Comparison of ENCODE assay signal across 25 cellular contexts in the genomic region with DNA sequence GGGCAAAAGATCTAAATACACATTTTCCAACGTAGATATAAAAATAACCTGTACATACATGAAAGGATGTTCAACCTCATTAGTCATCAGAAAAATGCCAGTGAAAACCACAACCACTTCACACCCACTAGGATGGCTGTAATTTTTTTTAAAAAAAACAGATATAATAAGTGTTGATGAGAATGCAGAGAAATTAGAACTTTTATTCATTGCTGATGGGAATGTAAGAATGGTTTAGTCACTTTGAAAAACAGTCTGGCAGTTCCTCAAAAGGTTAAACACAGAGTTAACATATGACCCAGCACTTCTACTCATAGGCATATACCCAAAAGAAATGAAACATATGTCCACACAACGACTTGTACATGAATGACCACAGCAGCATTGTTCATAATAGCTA. TPM values are rescaled to one million over a fixed set of nuclear protein-coding genes. Genes with fewer than 3 reads are reported as not detected.
DNase-seq lines count a peak whose midpoint lies in the region; ATAC-seq, FAIRE-seq and TF ChIP-seq lines count a peak whose summit lies in the region.
"Had no signal": no experiment of that assay in that cellular context is flagged by ENCODE, and none has a peak within 500 bp of the region (broad histone marks: within the 10 kb centered on the region; RNA-seq: fewer than 3 reads in every experiment).

No MANE protein-coding gene starts in this region.

- peaks cover 73% of the 10 kb centered on the region for H3K4me1 Mint-ChIP-seq in activated CD4-positive, alpha-beta T cell treated with anti-CD3 and anti-CD28 coated beads, Interleukin-2, amount 10 ng/mL, durations not matched to agents 24 days and 14 days
- H3K4me1 Mint-ChIP-seq in endodermal cell: no peaks in the 10 kb centered on the region
- H3K4me1 Mint-ChIP-seq: neural progenitor cell had no signal

- H3K27me3 Mint-ChIP-seq in activated CD4-positive, alpha-beta T cell treated with anti-CD3 and anti-CD28 coated beads, Interleukin-2, amount 10 ng/mL, durations not matched to agents 24 days and 14 days: no peaks in the 10 kb centered on the region
- H3K27me3 Mint-ChIP-seq in endodermal cell (ENCODE audit: insufficient read depth): no peaks in the 10 kb centered on the region

- no peak overlapping the region for H3K27ac ChIP-seq in endodermal cell (ENCODE audit: low read depth, low read length)
- H3K27ac ChIP-seq in PC-3 (ENCODE audit: low read length): no peak overlapping the region
- H3K27ac ChIP-seq: cardiac muscle cell, gastroesophageal sphincter, neural progenitor cell, prostate gland, vagina, VCaP had no signal

- WGBS in endodermal cell (ENCODE audit: insufficient coverage in 1 of 2, insufficient read length in 1 of 2), 2 experiments: 85% methylated on average over 2 of the region's 2 CpGs; no CpG with 5 or more reads in 1 of the 2 experiments

- no peaks in the 10 kb centered on the region for H4K20me1 ChIP-seq in PC-3 (ENCODE audit: low read length)

- H3K4me1 ChIP-seq in endodermal cell (ENCODE audit: control insufficient read depth, insufficient read depth, low read length) (no peaks in the 10 kb centered on the region), PC-3 (ENCODE audit: insufficient read depth, low read length) (no peaks in the 10 kb centered on the region)
- H3K4me1 ChIP-seq: BE2C, gastroesophageal sphincter, neural progenitor cell, prostate gland, vagina had no signal

- POLR2A ChIA-PET in PC-3 (lab: Charles Lee; ENCODE audit: unreplicated experiment): no interaction called here

- H3K9me3 Mint-ChIP-seq in activated CD4-positive, alpha-beta T cell treated with anti-CD3 and anti-CD28 coated beads, Interleukin-2, amount 10 ng/mL, durations not matched to agents 24 days and 14 days: peaks cover 24% of the 10 kb centered on the region
- peaks cover 8 to 23% of the 10 kb centered on the region in 2 donors for H3K9me3 Mint-ChIP-seq in activated naive CD4-positive, alpha-beta T cell treated with anti-CD3 and anti-CD28 coated beads, Interleukin-2, amount 50 U/mL, for 72 hours
- peaks cover 23% of the 10 kb centered on the region for H3K9me3 Mint-ChIP-seq in endodermal cell

- H3F3A ChIP-seq in PC-3 (ENCODE audit: low read length, unreplicated experiment): no peaks in the 10 kb centered on the region

- intact Hi-C loops in activated CD4-positive, alpha-beta T cell treated with anti-CD3 and anti-CD28 coated beads, Interleukin-2, amount 10 ng/mL, durations not matched to agents 24 days and 14 days (cut with micrococcal nuclease): loop anchor here (1.0 to 2.0 kb wide), 5 partner anchors 12 to 54 kb away; no protein-coding TSS in a partner anchor
- intact Hi-C loops in PC-3 (cut with micrococcal nuclease): no loop called here

- H3K36me3 ChIP-seq in endodermal cell (ENCODE audit: control insufficient read depth, insufficient read depth, low read length): no peaks in the 10 kb centered on the region
- H3K36me3 ChIP-seq in PC-3 (ENCODE audit: low read depth, low read length): no peaks in the 10 kb centered on the region
- H3K36me3 ChIP-seq: BE2C, cardiac muscle cell, gastroesophageal sphincter, neural progenitor cell, prostate gland, vagina had no signal

- peak overlapping the region; percentile 36 for H3K4me3 Mint-ChIP-seq in activated CD4-positive, alpha-beta T cell treated with anti-CD3 and anti-CD28 coated beads, Interleukin-2, amount 10 ng/mL, durations not matched to agents 24 days and 14 days
- no peak overlapping the region for H3K4me3 Mint-ChIP-seq in endodermal cell
- H3K4me3 Mint-ChIP-seq: neural progenitor cell had no signal

- ATAC-seq in activated naive CD4-positive, alpha-beta T cell treated with anti-CD3 and anti-CD28 coated beads, Interleukin-2, amount 50 U/mL, for 72 hours: peak; percentile 65 to 71
- ATAC-seq in PC-3: no peak
- ATAC-seq: gastroesophageal sphincter, left lobe of liver had no signal

- no TSS peak for BruUV-seq in PC-3 (replicated peaks; lab: Mats Ljungman, UMichigan)

- H2AFZ ChIP-seq in PC-3 (ENCODE audit: low read length): no peak overlapping the region
- H2AFZ ChIP-seq: neural progenitor cell had no signal

- H3K79me2 ChIP-seq in PC-3 (ENCODE audit: low read length): no peaks in the 10 kb centered on the region

- H3K27me3 ChIP-seq in endodermal cell (ENCODE audit: control insufficient read depth, insufficient read depth, low read length, poor library complexity, severe bottlenecking) (no peaks in the 10 kb centered on the region), PC-3 (ENCODE audit: low read length) (no peaks in the 10 kb centered on the region)
- H3K27me3 ChIP-seq: BE2C, cardiac muscle cell, neural progenitor cell, vagina had no signal

- H3K4me3 ChIP-seq in Jurkat, Clone E6-1 (ENCODE audit: low read length): no peak overlapping the region
- H3K4me3 ChIP-seq in endodermal cell (ENCODE audit: low read length) (no peak overlapping the region), PC-3 (ENCODE audit: low read length) (no peak overlapping the region)
- H3K4me3 ChIP-seq: cardiac muscle cell, gastroesophageal sphincter, neural progenitor cell, prostate gland, skin epidermis, vagina had no signal

- no peak for TF ChIP-seq CTCF in endodermal cell (conservative IDR thresholded peaks at IDR 0.05)
- TF ChIP-seq CTCF in PC-3 (conservative IDR thresholded peaks at IDR 0.05; ENCODE audit: low read depth, low read length): no peak

- H3K4me2 ChIP-seq in PC-3 (ENCODE audit: low read length): no peak overlapping the region
- H3K4me2 ChIP-seq: neural progenitor cell had no signal

- no peak for DNase-seq in activated CD4-positive, alpha-beta T cell treated with anti-CD3 and anti-CD28 coated beads, Interleukin-2, amount 10 ng/mL, durations not matched to agents 24 days and 14 days
- DNase-seq in activated CD4-positive, alpha-beta T cell treated with anti-CD3 and anti-CD28 coated beads, Interleukin-2, amount 50 U/mL, for 4 hours: no peak
- DNase-seq in Jurkat, Clone E6-1 (ENCODE audit: low read depth, low spot score): peak; percentile 62
- no peak for DNase-seq in activated naive CD4-positive, alpha-beta T cell treated with anti-CD3 and anti-CD28 coated beads, Interleukin-2, amount 50 U/mL, for 72 hours (ENCODE audit: low spot score in 2 of 2)
- no peak for DNase-seq in endodermal cell
- no peak for DNase-seq in NCI-H2196 treated with DMSO at 0.1 percent for 48 hours (lab: John Stamatoyannopoulos, UW; ENCODE audit: unreplicated experiment)
- DNase-seq in PC-3: no peak
- DNase-seq: BE2C; HCEC 1CT; NCI-H526; Right ventricle myocardium superior; stimulated activated CD4-positive, alpha-beta T cell treated with anti-CD3 and anti-CD28 coated beads, Interleukin-4, amount 100 ng/mL, for 1 hour; substantia nigra; SW 1271 had no signal

- H3K27ac Mint-ChIP-seq in activated CD4-positive, alpha-beta T cell treated with anti-CD3 and anti-CD28 coated beads, Interleukin-2, amount 10 ng/mL, durations not matched to agents 24 days and 14 days: peak overlapping the region; percentile 70
- peak overlapping the region in 1 of 2 donors; percentile 81 for H3K27ac Mint-ChIP-seq in activated naive CD4-positive, alpha-beta T cell treated with anti-CD3 and anti-CD28 coated beads, Interleukin-2, amount 50 U/mL, for 72 hours
- no peak overlapping the region for H3K27ac Mint-ChIP-seq in endodermal cell
- H3K27ac Mint-ChIP-seq: neural progenitor cell had no signal

- peak; percentile 33 for FAIRE-seq in islet of Langerhans (lab: Jason Lieb, UNC)

- no peaks in the 10 kb centered on the region for H3K9me2 ChIP-seq in PC-3 (replicated peaks; ENCODE audit: low read length)

- CTCF ChIA-PET in PC-3 (lab: Charles Lee): no interaction called here

- peaks cover 50% of the 10 kb centered on the region for H3K36me3 Mint-ChIP-seq in activated CD4-positive, alpha-beta T cell treated with anti-CD3 and anti-CD28 coated beads, Interleukin-2, amount 10 ng/mL, durations not matched to agents 24 days and 14 days (ENCODE audit: low read depth)
- H3K36me3 Mint-ChIP-seq in activated naive CD4-positive, alpha-beta T cell treated with anti-CD3 and anti-CD28 coated beads, Interleukin-2, amount 50 U/mL, for 72 hours: peaks cover 20 to 70% of the 10 kb centered on the region in 2 donors
- no peaks in the 10 kb centered on the region for H3K36me3 Mint-ChIP-seq in endodermal cell (ENCODE audit: low read depth)
- H3K36me3 Mint-ChIP-seq: neural progenitor cell had no signal

- peaks cover 9% of the 10 kb centered on the region for H3K9me3 ChIP-seq in endodermal cell (ENCODE audit: control insufficient read depth, low read length)
- H3K9me3 ChIP-seq in PC-3 (ENCODE audit: low read length): no peaks in the 10 kb centered on the region
- H3K9me3 ChIP-seq: BE2C, gastroesophageal sphincter, prostate gland, vagina had no signal

- no peak overlapping the region for H3K9ac ChIP-seq in endodermal cell (ENCODE audit: extremely low read depth, low read length, poor library complexity, severe bottlenecking)
- H3K9ac ChIP-seq in PC-3 (ENCODE audit: low read length): no peak overlapping the region
- H3K9ac ChIP-seq: neural progenitor cell had no signal

RNA-seq across cellular contexts. Expression of a gene that starts 32.3 kb away (rescaled TPM):
- 36.0 TPM in 2 replicates for total RNA-seq in activated CD4-positive, alpha-beta T cell treated with anti-CD3 and anti-CD28 coated beads, Interleukin-2, amount 10 ng/mL, durations not matched to agents 24 days and 14 days
- polyA plus RNA-seq in Jurkat, Clone E6-1 (2012; ENCODE audit: insufficient read depth, insufficient read length): 17.6 TPM
- total RNA-seq in activated naive CD4-positive, alpha-beta T cell treated with anti-CD3 and anti-CD28 coated beads, Interleukin-2, amount 50 U/mL, for 72 hours: 10 to 100 TPM; 27.5 to 48.4 TPM
- 10 to 100 TPM; 24.3 to 29.1 TPM for total RNA-seq in endodermal cell
- polyA plus RNA-seq in endodermal cell (2013, experiment 1 of 2): 6.1 TPM
- polyA plus RNA-seq in endodermal cell (2013, experiment 2 of 2): 6.2 TPM
- not detected in 2 replicates for total RNA-seq in PC-3 (2014; rRNA removed)
- total RNA-seq: A172, LHCN-M2 had no signal

Comparison
In these comparisons a context has a peak if more than half of its experiments do, and no peak if none do; other contexts are left out.
1. RNA of a gene that starts 32.3 kb away (total RNA-seq): 27.5 to 48.4 TPM in activated naive CD4-positive, alpha-beta T cell treated with anti-CD3 and anti-CD28 coated beads, Interleukin-2, amount 50 U/mL, for 72 hours, 36.0 TPM in activated CD4-positive, alpha-beta T cell treated with anti-CD3 and anti-CD28 coated beads, Interleukin-2, amount 10 ng/mL, durations not matched to agents 24 days and 14 days and 24.3 to 29.1 TPM in endodermal cell; not detected in PC-3; every median in the first group is over 10 times any median in the second.